In genomic region chr7:98212532-98213041, GRCh38 we compare ENCODE assay signal across 20 cellular contexts. TPM values are rescaled to one million over a fixed set of nuclear protein-coding genes. Genes with fewer than 3 reads are reported as not detected.
DNase-seq lines count a peak whose midpoint lies in the region; ATAC-seq, FAIRE-seq and TF ChIP-seq lines count a peak whose summit lies in the region.
"Had no signal": no experiment of that assay in that cellular context is flagged by ENCODE, and none has a peak within 500 bp of the region (broad histone marks: within the 10 kb centered on the region; RNA-seq: fewer than 3 reads in every experiment).

No MANE protein-coding gene starts in this region.

- H3K4me3 Mint-ChIP-seq in natural killer cell (peak overlapping the region; percentile 28), neural crest cell (peak overlapping the region; percentile 34)
- no peak overlapping the region for H3K4me3 Mint-ChIP-seq in natural killer cell treated with Interleukin-12 subunit alpha and Interleukin-12 subunit beta and Interleukin-15 and Interleukin-18, amount 100 ng/mL, for 72 hours

- TF ChIP-seq POLR2A in H54 (IDR thresholded peaks at IDR 0.05; ENCODE audit: low read depth, low read length), result no peak

- no peak for TF ChIP-seq CTCF in natural killer cell (IDR thresholded peaks at IDR 0.05)
- TF ChIP-seq CTCF in coronary artery (IDR thresholded peaks at IDR 0.05), result no peak
- TF ChIP-seq CTCF in neural crest cell (conservative IDR thresholded peaks at IDR 0.05), result no peak

- H3K36me3 Mint-ChIP-seq in natural killer cell, result no peaks in the 10 kb centered on the region
- H3K36me3 Mint-ChIP-seq in natural killer cell treated with Interleukin-12 subunit alpha and Interleukin-12 subunit beta and Interleukin-15 and Interleukin-18, amount 100 ng/mL, for 72 hours, result no peaks in the 10 kb centered on the region
- H3K36me3 Mint-ChIP-seq in neural crest cell (ENCODE audit: low read depth), result peaks cover under 1% of the 10 kb centered on the region

- no peaks in the 10 kb centered on the region for H3K9me3 Mint-ChIP-seq in natural killer cell
- no peaks in the 10 kb centered on the region for H3K9me3 Mint-ChIP-seq in natural killer cell treated with Interleukin-12 subunit alpha and Interleukin-12 subunit beta and Interleukin-15 and Interleukin-18, amount 100 ng/mL, for 72 hours
- no peaks in the 10 kb centered on the region for H3K9me3 Mint-ChIP-seq in neural crest cell
- H3K9me3 Mint-ChIP-seq: central memory CD8-positive, alpha-beta T cell had no signal

- H3K27me3 Mint-ChIP-seq in natural killer cell (ENCODE audit: low read depth in 2 of 2), result no peaks in the 10 kb centered on the region
- no peaks in the 10 kb centered on the region for H3K27me3 Mint-ChIP-seq in natural killer cell treated with Interleukin-12 subunit alpha and Interleukin-12 subunit beta and Interleukin-15 and Interleukin-18, amount 100 ng/mL, for 72 hours
- peaks cover 10% of the 10 kb centered on the region for H3K27me3 Mint-ChIP-seq in neural crest cell (ENCODE audit: low read depth)
- H3K27me3 Mint-ChIP-seq: central memory CD8-positive, alpha-beta T cell had no signal

- ATAC-seq in natural killer cell (no peak), HG02588 (IDR thresholded peaks at IDR 0.05; ENCODE audit: unreplicated experiment) (no peak)
- no peak for ATAC-seq in natural killer cell treated with Interleukin-12 subunit alpha and Interleukin-12 subunit beta and Interleukin-15 and Interleukin-18, amount 100 ng/mL, for 72 hours

- intact Hi-C loops in natural killer cell (cut with micrococcal nuclease), result no loop called here

- no peak overlapping the region for H3K27ac Mint-ChIP-seq in natural killer cell
- H3K27ac Mint-ChIP-seq in natural killer cell treated with Interleukin-12 subunit alpha and Interleukin-12 subunit beta and Interleukin-15 and Interleukin-18, amount 100 ng/mL, for 72 hours, result no peak overlapping the region
- H3K27ac Mint-ChIP-seq in neural crest cell (ENCODE audit: unreplicated experiment), result peak overlapping the region; percentile 27

- no peak for FAIRE-seq in H54 (lab: Jason Lieb, UNC)
- FAIRE-seq: GM18507, TTC549 had no signal

- H3K27ac ChIP-seq in coronary artery, result no peak overlapping the region
- H3K27ac ChIP-seq: adrenal gland had no signal

- DNase-seq in natural killer cell (no peak), coronary artery (ENCODE audit: low spot score) (peak; percentile 66), neural crest cell (ENCODE audit: low read depth, low spot score) (no peak), ureter (ENCODE audit: low spot score) (peak; percentile 41), H54 (ENCODE audit: insufficient read length, low spot score) (no peak)
- no peak for DNase-seq in natural killer cell treated with Interleukin-12 subunit alpha and Interleukin-12 subunit beta and Interleukin-15 and Interleukin-18, amount 100 ng/mL, for 72 hours (ENCODE audit: low spot score)
- no peak for DNase-seq in stimulated activated CD4-positive, alpha-beta T cell treated with anti-CD3 and anti-CD28 coated beads, Interleukin-4, amount 100 ng/mL, for 4 hours
- DNase-seq: activated T-cell treated with anti-CD3 and anti-CD28 coated beads, Interleukin-2, amount 50 U/mL, for 48 hours; DMS153; hippocampal formation; left cardiac atrium; NCI-H2107; NCI-H524 treated with DMSO at 0.1 percent for 48 hours; substantia nigra had no signal

- H3K4me1 Mint-ChIP-seq in natural killer cell (peaks cover 0 to 4% of the 10 kb centered on the region in 2 donors), neural crest cell (peaks cover 3% of the 10 kb centered on the region)
- H3K4me1 Mint-ChIP-seq in natural killer cell treated with Interleukin-12 subunit alpha and Interleukin-12 subunit beta and Interleukin-15 and Interleukin-18, amount 100 ng/mL, for 72 hours (ENCODE audit: low read depth in 2 of 2), result no peaks in the 10 kb centered on the region
- H3K4me1 Mint-ChIP-seq: central memory CD8-positive, alpha-beta T cell had no signal

- no peak overlapping the region for H3K4me3 ChIP-seq in coronary artery
- H3K4me3 ChIP-seq: adrenal gland had no signal

RNA-seq across cellular contexts. Expression of gene BHLHA15, which starts 1.3 kb away (rescaled TPM):
- total RNA-seq in natural killer cell (1 to 10 TPM in 1 of 3 donors, not detected in 2; 3.3 TPM), neural crest cell (not detected in 2 replicates), ureter (0.73 TPM)
- 1 to 10 TPM; 1.8 to 2.4 TPM for total RNA-seq in natural killer cell treated with Interleukin-12 subunit alpha and Interleukin-12 subunit beta and Interleukin-15 and Interleukin-18, amount 100 ng/mL, for 72 hours
- total RNA-seq: myocyte had no signal

RNA-seq across cellular contexts. Expression of gene TECPR1, which starts 39.4 kb away (rescaled TPM):
- 10 to 100 TPM; 68.8 to 76.7 (median 70.3) TPM for total RNA-seq in natural killer cell
- total RNA-seq in natural killer cell treated with Interleukin-12 subunit alpha and Interleukin-12 subunit beta and Interleukin-15 and Interleukin-18, amount 100 ng/mL, for 72 hours, result 10 to 100 TPM; 42.1 to 68.6 TPM
- 30.3 and 35.2 TPM in 2 replicates for total RNA-seq in neural crest cell
- total RNA-seq in ureter, result 37.9 TPM

Comparison
In these comparisons a context has a peak if more than half of its experiments do, and no peak if none do; other contexts are left out.
1. DNase-seq: peak in coronary artery (single experiment) and ureter (single experiment); none in natural killer cell (single experiment), natural killer cell treated with Interleukin-12 subunit alpha and Interleukin-12 subunit beta and Interleukin-15 and Interleukin-18, amount 100 ng/mL, for 72 hours (single experiment), neural crest cell (single experiment), H54 (single experiment) and stimulated activated CD4-positive, alpha-beta T cell treated with anti-CD3 and anti-CD28 coated beads, Interleukin-4, amount 100 ng/mL, for 4 hours (0 of 2).